In genomic region chr1:76330993-76331603, GRCh38 we compare ENCODE assay signal across 8 cellular contexts.
DNase-seq lines count a peak whose midpoint lies in the region; ATAC-seq and TF ChIP-seq lines count a peak whose summit lies in the region.

No MANE protein-coding gene starts in this region.

- RAD21 ChIA-PET in HCT116 (lab: Charles Lee; ENCODE audit: low non-redundant PET in 1 of 2, low total read pairs in 2 of 2, uncharacterized antibody in 2 of 2, unreplicated experiment in 2 of 2): no interaction called here

- H3K9me2 ChIP-seq in HCT116 (ENCODE audit: insufficient read depth): no peaks in the 10 kb centered on the region
- no peaks in the 10 kb centered on the region for H3K9me2 ChIP-seq in Loucy (replicated peaks; ENCODE audit: low read depth, low read length)

- dilution Hi-C loops in mammary epithelial cell (cut with HindIII; ENCODE audit: low sequenced_read_pairs): no loop called here

- H3K27me3 ChIP-seq in HCT116 (ENCODE audit: insufficient read depth, low read length) (no peaks in the 10 kb centered on the region), Loucy (ENCODE audit: insufficient read depth, low read length, poor library complexity, severe bottlenecking) (no peaks in the 10 kb centered on the region), mammary epithelial cell (ENCODE audit: insufficient read depth, low read length) (no peaks in the 10 kb centered on the region), kidney epithelial cell (ENCODE audit: control insufficient read depth, insufficient read depth, low read length) (no peaks in the 10 kb centered on the region)

- peak; percentile 39 to 97 (median 90); a peak in 5 of 6 replicates for TF ChIP-seq CTCF in HCT116 (IDR thresholded peaks at IDR 0.05 in 2 of 3, conservative IDR thresholded peaks at IDR 0.05 in 1 of 3; ENCODE audit: borderline replicate concordance in 1 of 3, insufficient read depth in 1 of 3, low read depth in 2 of 3, low read length in 2 of 3)
- peak; percentile 99 for TF ChIP-seq CTCF in Loucy (conservative IDR thresholded peaks at IDR 0.05; ENCODE audit: low read length)
- TF ChIP-seq CTCF in mammary epithelial cell (conservative IDR thresholded peaks at IDR 0.05 in 1 of 2, IDR thresholded peaks at IDR 0.05 in 1 of 2; ENCODE audit: extremely low read depth in 1 of 2, insufficient read depth in 1 of 2, low read depth in 1 of 2, low read length in 2 of 2): peak; percentile 86 to 97
- TF ChIP-seq CTCF in kidney epithelial cell (IDR thresholded peaks at IDR 0.05; ENCODE audit: insufficient read depth, low read length, poor library complexity, severe bottlenecking): peak; percentile 87

- H3K4me3 ChIP-seq in HCT116 (replicated peaks in 1 of 2; ENCODE audit: low read depth in 1 of 2, low read length in 2 of 2) (no peak overlapping the region), Loucy (ENCODE audit: low read length, poor library complexity, severe bottlenecking) (no peak overlapping the region), mammary epithelial cell (replicated peaks in 1 of 3; ENCODE audit: insufficient read depth in 1 of 3, low read depth in 2 of 3, low read length in 3 of 3) (no peak overlapping the region), kidney epithelial cell (ENCODE audit: low read depth, low read length) (no peak overlapping the region)

- CTCF ChIA-PET in HCT116 (lab: Charles Lee) (interaction anchor here (0.9 to 1.0 kb wide), 2 partner anchors 75 to 795 kb away, joined by 3 to 4 read pairs; no protein-coding TSS in a partner anchor), mammary epithelial cell (lab: Charles Lee; ENCODE audit: low non-redundant PET) (no interaction called here)

- H3K27ac ChIP-seq in HCT116 (ENCODE audit: low read depth, low read length): no peak overlapping the region
- H3K27ac ChIP-seq in mammary epithelial cell (ENCODE audit: insufficient read depth, low read depth, low read length): no peak overlapping the region

- in situ Hi-C loops in mammary epithelial cell (cut with MboI; ENCODE audit: low sequenced_read_pairs in 2 of 2): loop anchor here (25.0 kb wide), 1 partner anchor 806 kb away; no protein-coding TSS in a partner anchor

- H3K79me2 ChIP-seq in HCT116 (ENCODE audit: insufficient read depth, low read length): no peaks in the 10 kb centered on the region
- no peaks in the 10 kb centered on the region for H3K79me2 ChIP-seq in Loucy (ENCODE audit: insufficient read depth, low read length)
- H3K79me2 ChIP-seq in mammary epithelial cell (ENCODE audit: insufficient read depth, low read length): no peaks in the 10 kb centered on the region

- peak overlapping the region; percentile 81 for H2AFZ ChIP-seq in HCT116 (ENCODE audit: low read depth, low read length, poor library complexity, severe bottlenecking)
- peak overlapping the region; percentile 52 for H2AFZ ChIP-seq in Loucy (ENCODE audit: low read length)
- H2AFZ ChIP-seq in mammary epithelial cell (ENCODE audit: low read depth, low read length): no peak overlapping the region

- POLR2A ChIA-PET in HCT116 (lab: Charles Lee): no interaction called here

- H3K9me3 ChIP-seq in HCT116 (ENCODE audit: control insufficient read depth in 1 of 2, insufficient read depth in 1 of 2, low read depth in 1 of 2, low read length in 2 of 2): no peaks in the 10 kb centered on the region
- H3K9me3 ChIP-seq in Loucy (ENCODE audit: insufficient read depth, low read depth, low read length): no peaks in the 10 kb centered on the region
- H3K9me3 ChIP-seq in mammary epithelial cell (replicated peaks; ENCODE audit: insufficient read depth, low read length): no peaks in the 10 kb centered on the region

- no peak overlapping the region for H3K9ac ChIP-seq in HCT116 (ENCODE audit: low read length)
- H3K9ac ChIP-seq in Loucy (ENCODE audit: low read depth, low read length, poor library complexity, severe bottlenecking): no peak overlapping the region
- no peak overlapping the region for H3K9ac ChIP-seq in mammary epithelial cell (ENCODE audit: insufficient read depth, low read length)

- ATAC-seq in HCT116: peak; percentile 82

- intact Hi-C loops in HCT116 (cut with micrococcal nuclease) (loop anchor here (1.0 to 10.0 kb wide), 2 partner anchors 176 to 795 kb away; no protein-coding TSS in a partner anchor), mammary epithelial cell (cut with micrococcal nuclease) (loop anchor here (1.0 to 5.0 kb wide), 4 partner anchors 177 to 811 kb away; no protein-coding TSS in a partner anchor)

- TF ChIP-seq RAD21 in HCT116 (IDR thresholded peaks at IDR 0.05; ENCODE audit: low read depth): peak; percentile 73

- H3K4me2 ChIP-seq in HCT116 (ENCODE audit: low read length): no peak overlapping the region
- no peak overlapping the region for H3K4me2 ChIP-seq in Loucy (ENCODE audit: low read depth, low read length, poor library complexity, severe bottlenecking)
- no peak overlapping the region for H3K4me2 ChIP-seq in mammary epithelial cell (ENCODE audit: insufficient read depth, low read depth, low read length)

- H3K4me1 ChIP-seq in HCT116 (ENCODE audit: control insufficient read depth in 1 of 2, insufficient read depth in 2 of 2, low read length in 2 of 2): peaks cover 0 to 3% of the 10 kb centered on the region in 2 experiments; a peak in 1 of 4 replicates
- peaks cover 11% of the 10 kb centered on the region for H3K4me1 ChIP-seq in Loucy (ENCODE audit: insufficient read depth, low read length, poor library complexity, severe bottlenecking)
- no peaks in the 10 kb centered on the region for H3K4me1 ChIP-seq in mammary epithelial cell (ENCODE audit: insufficient read depth, low read length)

- peak; percentile 17 for DNase-seq in activated naive CD4-positive, alpha-beta T cell treated with Interleukin-2 at 50 U/mL for 16 hours
- DNase-seq in activated naive CD4-positive, alpha-beta T cell (lab: John Stamatoyannopoulos, UW): no peak
- DNase-seq in HCT116 (ENCODE audit: low read depth, low spot score) (peak; percentile 63), SHP77 treated with DMSO at 0.1 percent for 48 hours (lab: John Stamatoyannopoulos, UW) (peak; percentile 21), mammary epithelial cell (peak; percentile 46), kidney epithelial cell (ENCODE audit: low read depth) (peak; percentile 21)
- DNase-seq in stimulated activated CD4-positive, alpha-beta T cell treated with anti-CD3 and anti-CD28 coated beads, TNF-alpha, amount 100 ng/mL, for 4 hours (ENCODE audit: low read depth in 3 of 3): peak in 2 of 3 experiments; percentile 7 to 14

- BruUV-seq in HCT116 (replicated peaks; lab: Mats Ljungman, UMichigan) (no TSS peak), mammary epithelial cell (replicated peaks; lab: Mats Ljungman, UMichigan) (no TSS peak)

- H3K36me3 ChIP-seq in HCT116 (ENCODE audit: control insufficient read depth in 1 of 2, insufficient read depth in 2 of 2, low read length in 2 of 2) (no peaks in the 10 kb centered on the region), Loucy (ENCODE audit: insufficient read depth, low read length) (no peaks in the 10 kb centered on the region), mammary epithelial cell (ENCODE audit: insufficient read depth, low read length) (no peaks in the 10 kb centered on the region), kidney epithelial cell (ENCODE audit: control insufficient read depth, insufficient read depth, low read length) (no peaks in the 10 kb centered on the region)

- H4K20me1 ChIP-seq in HCT116 (ENCODE audit: insufficient read depth) (no peaks in the 10 kb centered on the region), Loucy (ENCODE audit: insufficient read depth, low read length, poor library complexity, severe bottlenecking) (no peaks in the 10 kb centered on the region), mammary epithelial cell (ENCODE audit: insufficient read depth, low read length) (no peaks in the 10 kb centered on the region)

- no peaks in the 10 kb centered on the region for H3F3A ChIP-seq in Loucy (ENCODE audit: low read depth)

- no peak for TF ChIP-seq POLR2A in HCT116 (IDR thresholded peaks at IDR 0.05; ENCODE audit: borderline replicate concordance, extremely low read depth, insufficient read depth, insufficient read length)

- WGBS in mammary epithelial cell (ENCODE audit: low coverage, missing lambda C conversion rate): 5% methylated on average over 3 of the region's 3 CpGs

TF ChIP-seq in HCT116, 20 proteins besides CTCF, POLR2A, EP300 and RAD21 (continues in another document):
- no peak for TF ChIP-seq FOSL1 (IDR thresholded peaks at IDR 0.05; ENCODE audit: low read depth)
- TF ChIP-seq, protein P1, sequence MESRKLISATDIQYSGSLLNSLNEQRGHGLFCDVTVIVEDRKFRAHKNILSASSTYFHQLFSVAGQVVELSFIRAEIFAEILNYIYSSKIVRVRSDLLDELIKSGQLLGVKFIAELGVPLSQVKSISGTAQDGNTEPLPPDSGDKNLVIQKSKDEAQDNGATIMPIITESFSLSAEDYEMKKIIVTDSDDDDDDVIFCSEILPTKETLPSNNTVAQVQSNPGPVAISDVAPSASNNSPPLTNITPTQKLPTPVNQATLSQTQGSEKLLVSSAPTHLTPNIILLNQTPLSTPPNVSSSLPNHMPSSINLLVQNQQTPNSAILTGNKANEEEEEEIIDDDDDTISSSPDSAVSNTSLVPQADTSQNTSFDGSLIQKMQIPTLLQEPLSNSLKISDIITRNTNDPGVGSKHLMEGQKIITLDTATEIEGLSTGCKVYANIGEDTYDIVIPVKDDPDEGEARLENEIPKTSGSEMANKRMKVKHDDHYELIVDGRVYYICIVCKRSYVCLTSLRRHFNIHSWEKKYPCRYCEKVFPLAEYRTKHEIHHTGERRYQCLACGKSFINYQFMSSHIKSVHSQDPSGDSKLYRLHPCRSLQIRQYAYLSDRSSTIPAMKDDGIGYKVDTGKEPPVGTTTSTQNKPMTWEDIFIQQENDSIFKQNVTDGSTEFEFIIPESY (IDR thresholded peaks at IDR 0.05; ENCODE audit: extremely low read depth, insufficient replicate concordance, low read length): no peak
- TF ChIP-seq TCF7L2 (IDR thresholded peaks at IDR 0.05; ENCODE audit: borderline replicate concordance, extremely low read depth, insufficient read depth, insufficient read length): peak; percentile 78

Comparison
In these comparisons a context has a peak if more than half of its experiments do, and no peak if none do; other contexts are left out.
1. DNase-seq: peak in activated naive CD4-positive, alpha-beta T cell treated with Interleukin-2 at 50 U/mL for 16 hours (single experiment), HCT116 (single experiment), SHP77 treated with DMSO at 0.1 percent for 48 hours (single experiment), mammary epithelial cell (single experiment), kidney epithelial cell (single experiment) and stimulated activated CD4-positive, alpha-beta T cell treated with anti-CD3 and anti-CD28 coated beads, TNF-alpha, amount 100 ng/mL, for 4 hours (2 of 3); none in activated naive CD4-positive, alpha-beta T cell (0 of 4).
2. Peak in every context shown above with its lines, with median percentiles within 50 percentile points of each other: CTCF ChIP-seq.